In genomic region chr19:36973844-36974195, GRCh38 we compare ENCODE assay signal across 8 cellular contexts. TPM values are rescaled to one million over a fixed set of nuclear protein-coding genes. Genes with fewer than 3 reads are reported as not detected.
DNase-seq lines count a peak whose midpoint lies in the region; ATAC-seq and TF ChIP-seq lines count a peak whose summit lies in the region.

No MANE protein-coding gene starts in this region.

- H3K9me3 ChIP-seq in A673 (ENCODE audit: low read depth, low read length, poor library complexity, severe bottlenecking) (peaks cover 19% of the 10 kb centered on the region), muscle layer of duodenum (ENCODE audit: control insufficient read depth in 1 of 2, low read length in 2 of 2) (peaks cover 0 to 2% of the 10 kb centered on the region in 2 donors)

- peak overlapping the region; percentile 96 for H3K4me2 ChIP-seq in GM23338

- peaks cover 29% of the 10 kb centered on the region for H3K9me3 Mint-ChIP-seq in GM23338

- TF ChIP-seq CTCF in A673 (conservative IDR thresholded peaks at IDR 0.05; ENCODE audit: low read depth, low read length) (no peak), GM23338 (conservative IDR thresholded peaks at IDR 0.05; ENCODE audit: low read depth in 2 of 2) (no peak), choroid plexus epithelial cell (conservative IDR thresholded peaks at IDR 0.05; ENCODE audit: low read depth, low read length) (no peak)

- peak overlapping the region; percentile 100 for H2AFZ ChIP-seq in GM23338

- intact Hi-C loops in A673 (cut with micrococcal nuclease; ENCODE audit: unreplicated experiment) = no loop called here

- H3K27me3 ChIP-seq in A673 (replicated peaks; ENCODE audit: insufficient read depth, low read depth, low read length, poor library complexity) = no peaks in the 10 kb centered on the region
- no peaks in the 10 kb centered on the region for H3K27me3 ChIP-seq in GM23338 (ENCODE audit: insufficient read depth)
- no peaks in the 10 kb centered on the region for H3K27me3 ChIP-seq in muscle layer of duodenum (ENCODE audit: low read depth, low read length)

- H3K27ac ChIP-seq in A673 (ENCODE audit: low read depth, low read length, poor library complexity, severe bottlenecking) (no peak overlapping the region), GM23338 (ENCODE audit: low read depth) (no peak overlapping the region), muscle layer of duodenum (ENCODE audit: low read length) (no peak overlapping the region)

- H3F3A ChIP-seq in GM23338 (replicated peaks; ENCODE audit: low read depth) = no peaks in the 10 kb centered on the region

- peaks cover 49% of the 10 kb centered on the region for H3K36me3 Mint-ChIP-seq in GM23338 (ENCODE audit: low read depth)

- H3K4me3 ChIP-seq in A673 (ENCODE audit: low read depth, low read length, poor library complexity, severe bottlenecking) (peak overlapping the region; percentile 47), GM23338 (peak overlapping the region; percentile 99), choroid plexus epithelial cell (ENCODE audit: low read depth, low read length) (peak overlapping the region; percentile 74), muscle layer of duodenum (ENCODE audit: low read depth in 1 of 2, low read length in 2 of 2) (peak overlapping the region; percentile 75 to 80)

- ATAC-seq in GM23338 (no peak), left lobe of liver (no peak), HG03135 (IDR thresholded peaks at IDR 0.05; ENCODE audit: unreplicated experiment) (no peak)

- H3K79me2 ChIP-seq in GM23338 (replicated peaks; ENCODE audit: insufficient read depth) = no peaks in the 10 kb centered on the region

- no peaks in the 10 kb centered on the region for H4K20me1 ChIP-seq in GM23338 (replicated peaks; ENCODE audit: insufficient read depth)

- H3K9me2 ChIP-seq in GM23338 (ENCODE audit: insufficient read depth) = no peaks in the 10 kb centered on the region; the same call in 1 of the 2 replicates

- H3K4me3 Mint-ChIP-seq in GM23338 = peak overlapping the region; percentile 99

- H3K4me1 ChIP-seq in A673 (ENCODE audit: insufficient read depth, low read length, poor library complexity, severe bottlenecking) = no peaks in the 10 kb centered on the region
- H3K4me1 ChIP-seq in GM23338 (ENCODE audit: insufficient read depth) = no peaks in the 10 kb centered on the region
- H3K4me1 ChIP-seq in muscle layer of duodenum (ENCODE audit: control insufficient read depth in 1 of 2, insufficient read depth in 2 of 2, low read length in 2 of 2) = peaks cover 0 to 17% of the 10 kb centered on the region in 2 donors

- no TSS peak for BruUV-seq in A673 (replicated peaks; lab: Mats Ljungman, UMichigan)

- CTCF ChIA-PET in A673 (lab: Charles Lee) = no interaction called here

- DNase-seq in A673 (ENCODE audit: low spot score) = no peak
- no peak for DNase-seq in GM23338 (ENCODE audit: low spot score)
- no peak for DNase-seq in choroid plexus epithelial cell (ENCODE audit: low read depth)
- DNase-seq in left lobe of liver (ENCODE audit: low spot score) = no peak
- DNase-seq in GDM1 (lab: John Stamatoyannopoulos, UW) = no peak
- no peak for DNase-seq in OCI-M1 (lab: John Stamatoyannopoulos, UW)

- no peaks in the 10 kb centered on the region for H3K36me3 ChIP-seq in A673 (ENCODE audit: insufficient read depth, low read length, poor library complexity, severe bottlenecking)
- no peaks in the 10 kb centered on the region for H3K36me3 ChIP-seq in GM23338 (ENCODE audit: insufficient read depth)
- H3K36me3 ChIP-seq in muscle layer of duodenum (ENCODE audit: control insufficient read depth in 1 of 2, insufficient read depth in 2 of 2, low read length in 2 of 2) = peaks cover 0 to 16% of the 10 kb centered on the region in 2 donors

- POLR2A ChIA-PET in A673 (lab: Charles Lee; ENCODE audit: low non-redundant PET) = no interaction called here

- H3K4me1 Mint-ChIP-seq in GM23338 = no peaks in the 10 kb centered on the region

- H3K27me3 Mint-ChIP-seq in GM23338 (ENCODE audit: insufficient read depth, low read depth, poor library complexity) = peaks cover 4% of the 10 kb centered on the region

- peak overlapping the region; percentile 86; the same call in 1 of the 2 replicates for H3K27ac Mint-ChIP-seq in GM23338

TF ChIP-seq in GM23338, 12 proteins besides CTCF, POLR2A, EP300 and RAD21 (continues in another document):
- no peak for TF ChIP-seq CREB1 (CRISPR knock-in tag; IDR thresholded peaks at IDR 0.05; ENCODE audit: low read depth)
- no peak for TF ChIP-seq ZNF114 (CRISPR knock-in tag; IDR thresholded peaks at IDR 0.05)
- TF ChIP-seq EZH2phosphoT487 (IDR thresholded peaks at IDR 0.05; ENCODE audit: unreplicated experiment) = no peak
- TF ChIP-seq POLR2AphosphoS5 (IDR thresholded peaks at IDR 0.05; ENCODE audit: low read depth) = no peak
- no peak for TF ChIP-seq ZNF331 (CRISPR knock-in tag; IDR thresholded peaks at IDR 0.05; ENCODE audit: low read depth)
- no peak for TF ChIP-seq JUNB (IDR thresholded peaks at IDR 0.05; ENCODE audit: unreplicated experiment)
- TF ChIP-seq REST (IDR thresholded peaks at IDR 0.05; ENCODE audit: unreplicated experiment) = no peak
- TF ChIP-seq EZH2 (IDR thresholded peaks at IDR 0.05; ENCODE audit: low read depth, unreplicated experiment) = no peak

RNA-seq across cellular contexts. Expression of gene ZNF568, which starts 57.7 kb away (rescaled TPM):
- 7.1 and 8.6 TPM in 2 replicates for total RNA-seq in A673 (2021)
- 10.3 and 10.5 TPM in 2 replicates for total RNA-seq in GM23338 (2014; rRNA removed; shearing (Covaris generic))
- 5.9 and 7.6 TPM in 2 replicates for polyA plus RNA-seq in GM23338 (2016; fragmentation: Nextera tagmentation; extraction: Ambion mirVana)
- 1.9 TPM for total RNA-seq in left lobe of liver

RNA-seq across cellular contexts. Expression of gene ZNF829, which starts 57.7 kb away (rescaled TPM):
- total RNA-seq in A673 (2021) = 4.4 and 5.0 TPM in 2 replicates
- total RNA-seq in GM23338 (2014; rRNA removed; shearing (Covaris generic)) = 6.4 and 8.5 TPM in 2 replicates
- 4.3 and 5.9 TPM in 2 replicates for polyA plus RNA-seq in GM23338 (2016; fragmentation: Nextera tagmentation; extraction: Ambion mirVana)
- 0.70 TPM for total RNA-seq in left lobe of liver

Comparison
In these comparisons a context has a peak if more than half of its experiments do, and no peak if none do; other contexts are left out.
1. H3K4me3 ChIP-seq: peak in every context shown above with its lines; median percentile 99 in GM23338; 78 in muscle layer of duodenum; 74 in choroid plexus epithelial cell; 47 in A673.